In genomic region chr4:55794053-55794452, GRCh38 we compare ENCODE assay signal across 35 cellular contexts. TPM values are rescaled to one million over a fixed set of nuclear protein-coding genes. Genes with fewer than 3 reads are reported as not detected.
"Had no signal": no experiment of that assay in that cellular context is flagged by ENCODE, and none has a peak within 500 bp of the region (broad histone marks: within the 10 kb centered on the region; RNA-seq: fewer than 3 reads in every experiment).

No MANE protein-coding gene starts in this region.

- DNase-seq: activated CD4-positive, alpha-beta memory T cell treated with anti-CD3 and anti-CD28 coated beads for 36 hours; activated CD4-positive, alpha-beta T cell treated with anti-CD3 and anti-CD28 coated beads, Interleukin-2, amount 10 ng/mL, durations not matched to agents 24 days and 14 days; activated CD4-positive, CD25-positive, alpha-beta regulatory T cell; activated CD4-positive, CD25-positive, alpha-beta regulatory T cell treated with anti-CD3 and anti-CD28 coated beads, Interleukin-2, amount 50 U/mL, for 72 hours; activated CD8-positive, alpha-beta memory T cell treated with anti-CD3 and anti-CD28 coated beads, Interleukin-2, amount 10 ng/mL, durations not matched to agents 7 days and 5 days; activated CD8-positive, alpha-beta memory T cell treated with anti-CD3 and anti-CD28 coated beads, Interleukin-2, amount 50 U/mL, for 4 hours; activated CD8-positive, alpha-beta T cell treated with anti-CD3 and anti-CD28 coated beads, Interleukin-2, amount 10 ng/mL, durations not matched to agents 7 days and 5 days; activated naive CD4-positive, alpha-beta T cell; activated naive CD4-positive, alpha-beta T cell treated with anti-CD3 and anti-CD28 coated beads, Interleukin-2, amount 10 ng/mL, durations not matched to agents 7 days and 5 days; activated naive CD8-positive, alpha-beta T cell treated with anti-CD3 and anti-CD28 coated beads, Interleukin-2, amount 10 ng/mL, durations not matched to agents 7 days and 5 days; activated T-cell treated with anti-CD3 and anti-CD28 coated beads, Interleukin-2, amount 50 U/mL, for 24 hours; activated T-cell treated with anti-CD3 and anti-CD28 coated beads, Interleukin-2, amount 50 U/mL, for 72 hours; central memory CD4-positive, alpha-beta T cell; cerebellar nuclear complex; colonic mucosa; dorsolateral prefrontal cortex; effector memory CD4-positive, alpha-beta T cell; endodermal cell; erythroblast; gastrocnemius medialis; T-helper 17 cell; T1000; WERI-Rb-1 had no signal

- H3K4me1 Mint-ChIP-seq: activated CD4-positive, alpha-beta T cell treated with anti-CD3 and anti-CD28 coated beads for 36 hours; activated CD4-positive, alpha-beta T cell treated with anti-CD3 and anti-CD28 coated beads, Interleukin-2, amount 10 ng/mL, durations not matched to agents 24 days and 14 days; activated naive CD4-positive, alpha-beta T cell treated with anti-CD3 and anti-CD28 coated beads, Interleukin-2, amount 10 ng/mL, durations not matched to agents 7 days and 5 days; activated naive CD8-positive, alpha-beta T cell treated with anti-CD3 and anti-CD28 coated beads, Interleukin-2, amount 10 ng/mL, durations not matched to agents 7 days and 5 days; brain; T-helper 17 cell had no signal

- H3K27me3 ChIP-seq: ascending aorta, cardiac muscle cell, colonic mucosa had no signal

- H3K36me3 Mint-ChIP-seq: activated CD4-positive, alpha-beta memory T cell treated with anti-CD3 and anti-CD28 coated beads for 36 hours; activated CD8-positive, alpha-beta memory T cell treated with anti-CD3 and anti-CD28 coated beads, Interleukin-2, amount 10 ng/mL, durations not matched to agents 7 days and 5 days; activated naive CD4-positive, alpha-beta T cell treated with anti-CD3 and anti-CD28 coated beads, Interleukin-2, amount 10 ng/mL, durations not matched to agents 7 days and 5 days; activated naive CD4-positive, alpha-beta T cell treated with anti-CD3 and anti-CD28 coated beads, Interleukin-2, amount 50 U/mL, for 72 hours; activated naive CD8-positive, alpha-beta T cell treated with anti-CD3 and anti-CD28 coated beads, Interleukin-2, amount 10 ng/mL, durations not matched to agents 7 days and 5 days; brain had no signal

- H3K9me3 Mint-ChIP-seq: activated CD4-positive, alpha-beta memory T cell treated with anti-CD3 and anti-CD28 coated beads for 36 hours; activated CD4-positive, alpha-beta T cell treated with anti-CD3 and anti-CD28 coated beads, Interleukin-2, amount 10 ng/mL, durations not matched to agents 24 days and 14 days; activated naive CD4-positive, alpha-beta T cell treated with anti-CD3 and anti-CD28 coated beads, Interleukin-2, amount 10 ng/mL, durations not matched to agents 7 days and 5 days; activated naive CD4-positive, alpha-beta T cell treated with anti-CD3 and anti-CD28 coated beads, Interleukin-2, amount 50 U/mL, for 72 hours; activated naive CD8-positive, alpha-beta T cell treated with anti-CD3 and anti-CD28 coated beads, Interleukin-2, amount 10 ng/mL, durations not matched to agents 7 days and 5 days; activated T-cell treated with anti-CD3 and anti-CD28 coated beads, Interleukin-2, amount 50 U/mL, for 24 hours; activated T-cell treated with anti-CD3 and anti-CD28 coated beads, Interleukin-2, amount 50 U/mL, for 72 hours; dendritic cell treated with granulocyte-macrophage colony-stimulating factor and Interleukin-4, amounts not matched to agents 40 ng/mL and 50 ng/mL, for 4 days; endodermal cell; T-helper 2 cell treated with Interferon-gamma antibody and Interleukin-4, amounts not matched to agents 5 μg/mL and 100 μg/mL, for 36 hours had no signal

- H3K36me3 ChIP-seq: ascending aorta, breast epithelium, cardiac muscle cell, colonic mucosa, esophagus muscularis mucosa, gastrocnemius medialis, WERI-Rb-1 had no signal

- H3K4me3 ChIP-seq: cardiac muscle cell, colonic mucosa had no signal

- H3K4me3 Mint-ChIP-seq: activated CD4-positive, alpha-beta memory T cell treated with anti-CD3 and anti-CD28 coated beads for 36 hours; activated CD4-positive, alpha-beta T cell treated with anti-CD3 and anti-CD28 coated beads for 36 hours; activated CD4-positive, alpha-beta T cell treated with anti-CD3 and anti-CD28 coated beads, Interleukin-2, amount 10 ng/mL, durations not matched to agents 24 days and 14 days; activated CD8-positive, alpha-beta memory T cell treated with anti-CD3 and anti-CD28 coated beads, Interleukin-2, amount 10 ng/mL, durations not matched to agents 7 days and 5 days; activated CD8-positive, alpha-beta T cell treated with anti-CD3 and anti-CD28 coated beads, Interleukin-2, amount 10 ng/mL, durations not matched to agents 7 days and 5 days; activated naive CD4-positive, alpha-beta T cell treated with anti-CD3 and anti-CD28 coated beads, Interleukin-2, amount 10 ng/mL, durations not matched to agents 7 days and 5 days; activated naive CD8-positive, alpha-beta T cell treated with anti-CD3 and anti-CD28 coated beads, Interleukin-2, amount 10 ng/mL, durations not matched to agents 7 days and 5 days; activated T-cell treated with anti-CD3 and anti-CD28 coated beads, Interleukin-2, amount 50 U/mL, for 24 hours; brain; dendritic cell treated with granulocyte-macrophage colony-stimulating factor and Interleukin-4, amounts not matched to agents 40 ng/mL and 50 ng/mL, for 4 days; endodermal cell; T-helper 17 cell; T-helper 2 cell treated with Interferon-gamma antibody and Interleukin-4, amounts not matched to agents 5 μg/mL and 100 μg/mL, for 36 hours had no signal

- H3K9me3 ChIP-seq: ascending aorta, breast epithelium, colonic mucosa, esophagus muscularis mucosa, gastrocnemius medialis had no signal

- H3K27ac ChIP-seq: ascending aorta, breast epithelium, cardiac muscle cell, colonic mucosa, dorsolateral prefrontal cortex, esophagus muscularis mucosa, foreskin keratinocyte, gastrocnemius medialis, WERI-Rb-1 had no signal

- H3K27ac Mint-ChIP-seq: activated CD4-positive, alpha-beta memory T cell treated with anti-CD3 and anti-CD28 coated beads for 36 hours; activated CD4-positive, alpha-beta T cell treated with anti-CD3 and anti-CD28 coated beads for 36 hours; activated CD4-positive, alpha-beta T cell treated with anti-CD3 and anti-CD28 coated beads, Interleukin-2, amount 10 ng/mL, durations not matched to agents 24 days and 14 days; activated CD8-positive, alpha-beta memory T cell treated with anti-CD3 and anti-CD28 coated beads, Interleukin-2, amount 10 ng/mL, durations not matched to agents 7 days and 5 days; activated CD8-positive, alpha-beta T cell treated with anti-CD3 and anti-CD28 coated beads, Interleukin-2, amount 10 ng/mL, durations not matched to agents 7 days and 5 days; activated naive CD4-positive, alpha-beta T cell treated with anti-CD3 and anti-CD28 coated beads, Interleukin-2, amount 10 ng/mL, durations not matched to agents 7 days and 5 days; activated naive CD4-positive, alpha-beta T cell treated with anti-CD3 and anti-CD28 coated beads, Interleukin-2, amount 50 U/mL, for 72 hours; activated naive CD8-positive, alpha-beta T cell treated with anti-CD3 and anti-CD28 coated beads, Interleukin-2, amount 10 ng/mL, durations not matched to agents 7 days and 5 days; activated T-cell treated with anti-CD3 and anti-CD28 coated beads, Interleukin-2, amount 50 U/mL, for 24 hours; activated T-cell treated with anti-CD3 and anti-CD28 coated beads, Interleukin-2, amount 50 U/mL, for 72 hours; brain; dendritic cell treated with granulocyte-macrophage colony-stimulating factor and Interleukin-4, amounts not matched to agents 40 ng/mL and 50 ng/mL, for 4 days; endodermal cell; T-helper 17 cell; T-helper 2 cell treated with Interferon-gamma antibody and Interleukin-4, amounts not matched to agents 5 μg/mL and 100 μg/mL, for 36 hours had no signal

- H3K4me1 ChIP-seq: breast epithelium, colonic mucosa, foreskin keratinocyte, gastrocnemius medialis had no signal

- ATAC-seq: activated CD4-positive, alpha-beta T cell treated with anti-CD3 and anti-CD28 coated beads for 36 hours; activated CD8-positive, alpha-beta memory T cell treated with anti-CD3 and anti-CD28 coated beads, Interleukin-2, amount 10 ng/mL, durations not matched to agents 7 days and 5 days; activated CD8-positive, alpha-beta T cell treated with anti-CD3 and anti-CD28 coated beads, Interleukin-2, amount 10 ng/mL, durations not matched to agents 7 days and 5 days; activated naive CD4-positive, alpha-beta T cell treated with anti-CD3 and anti-CD28 coated beads, Interleukin-2, amount 50 U/mL, for 72 hours; activated T-cell treated with anti-CD3 and anti-CD28 coated beads, Interleukin-2, amount 50 U/mL, for 72 hours; gastrocnemius medialis; T-helper 17 cell had no signal

RNA-seq across cellular contexts. Expression of gene EXOC1L, which starts 25.5 kb away (rescaled TPM):
- total RNA-seq: activated CD4-positive, alpha-beta memory T cell treated with anti-CD3 and anti-CD28 coated beads for 36 hours; activated CD4-positive, alpha-beta T cell treated with anti-CD3 and anti-CD28 coated beads for 36 hours; activated CD4-positive, alpha-beta T cell treated with anti-CD3 and anti-CD28 coated beads, Interleukin-2, amount 10 ng/mL, durations not matched to agents 24 days and 14 days; activated CD8-positive, alpha-beta memory T cell treated with anti-CD3 and anti-CD28 coated beads for 36 hours; activated CD8-positive, alpha-beta memory T cell treated with anti-CD3 and anti-CD28 coated beads, Interleukin-2, amount 10 ng/mL, durations not matched to agents 7 days and 5 days; activated CD8-positive, alpha-beta T cell treated with anti-CD3 and anti-CD28 coated beads, Interleukin-2, amount 10 ng/mL, durations not matched to agents 7 days and 5 days; activated naive CD4-positive, alpha-beta T cell treated with anti-CD3 and anti-CD28 coated beads, Interleukin-2, amount 50 U/mL, for 72 hours; activated naive CD8-positive, alpha-beta T cell treated with anti-CD3 and anti-CD28 coated beads, Interleukin-2, amount 10 ng/mL, durations not matched to agents 7 days and 5 days; activated T-cell treated with anti-CD3 and anti-CD28 coated beads, Interleukin-2, amount 50 U/mL, for 72 hours; ascending aorta; breast epithelium; cardiac muscle cell; colonic mucosa; endodermal cell; esophagus muscularis mucosa; foreskin keratinocyte; gastrocnemius medialis; glomerular endothelial cell; T-helper 17 cell had no signal
- polyA plus RNA-seq: foreskin keratinocyte had no signal
